8 cellular contexts compared by ENCODE assay signal in the genomic region with DNA sequence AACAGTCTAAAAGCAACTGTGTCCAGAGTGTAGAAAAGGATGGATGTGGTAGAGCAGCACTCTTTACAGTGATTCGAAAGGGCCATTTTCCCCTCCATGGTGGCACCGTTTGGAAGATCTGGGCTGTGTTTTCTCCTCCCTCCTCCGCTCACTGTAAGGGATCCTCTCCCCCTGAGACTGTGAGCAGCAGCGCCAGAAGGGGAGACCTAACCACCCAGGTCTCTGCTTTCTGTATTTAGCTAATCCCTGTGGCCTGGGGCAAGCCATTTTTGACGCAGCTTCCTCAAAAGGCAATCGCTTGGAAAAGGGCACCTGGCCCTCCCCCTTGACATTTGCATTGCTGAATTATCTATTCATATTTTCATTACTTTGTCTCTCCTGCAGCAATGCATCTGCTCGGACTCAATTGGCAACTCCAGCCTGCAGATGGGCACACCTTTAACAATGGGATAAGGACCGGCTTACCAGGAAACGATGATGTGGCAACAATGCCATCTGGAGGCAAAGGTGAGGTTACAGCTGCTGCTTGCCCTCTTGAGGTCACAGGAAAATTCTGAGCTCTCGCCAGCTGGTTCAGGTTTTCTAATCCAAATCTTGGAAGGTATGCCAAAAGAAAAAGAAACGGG.
DNase-seq lines count a peak whose midpoint lies in the region; ATAC-seq, FAIRE-seq and TF ChIP-seq lines count a peak whose summit lies in the region.

No MANE protein-coding gene starts in this region.

- no peaks in the 10 kb centered on the region for H3K9me2 ChIP-seq in HCT116 (ENCODE audit: insufficient read depth)

- in situ Hi-C loops in GM12878 (cut with MboI) = no loop called here

- intact Hi-C loops in HCT116 (cut with micrococcal nuclease) (loop anchor here (1.0 to 2.0 kb wide), 3 partner anchors 172 to 464 kb away; no protein-coding TSS in a partner anchor), GM12878 (cut with micrococcal nuclease; ENCODE audit: unreplicated experiment) (loop anchor here (1.0 kb wide), 1 partner anchor 324 kb away; no protein-coding TSS in a partner anchor)

- H3K9ac ChIP-seq in HCT116 (ENCODE audit: low read length) (no peak overlapping the region), GM12878 (ENCODE audit: control insufficient read depth, insufficient read depth, low read length) (no peak overlapping the region)

- no peak for FAIRE-seq in GM12878 (lab: Jason Lieb, UNC)

- POLR2A ChIA-PET in HCT116 (lab: Charles Lee) (no interaction called here), GM12878 (lab: Charles Lee) (no interaction called here)

- BruUV-seq in HCT116 (replicated peaks; lab: Mats Ljungman, UMichigan) (no TSS peak), GM12878 (replicated peaks; lab: Mats Ljungman, UMichigan) (no TSS peak)

- TF ChIP-seq EP300 in GM12878 (IDR thresholded peaks at IDR 0.05; ENCODE audit: borderline replicate concordance in 1 of 2, control insufficient read depth in 1 of 2, low read depth in 2 of 2, low read length in 2 of 2) = no peak

- SMC1A ChIA-PET in GM12878 (lab: Charles Lee; ENCODE audit: uncharacterized antibody, unreplicated experiment) = interaction anchor here (0.7 to 1.8 kb wide), 11 partner anchors 8 to 352 kb away, joined by 3 to 5 read pairs (median 3); no protein-coding TSS in a partner anchor

- H2AFZ ChIP-seq in HCT116 (ENCODE audit: low read depth, low read length, poor library complexity, severe bottlenecking) (no peak overlapping the region), GM12878 (ENCODE audit: control insufficient read depth, low read depth, low read length) (no peak overlapping the region)

- no peaks in the 10 kb centered on the region for H4K20me1 ChIP-seq in HCT116 (ENCODE audit: insufficient read depth)
- no peaks in the 10 kb centered on the region for H4K20me1 ChIP-seq in GM12878 (ENCODE audit: control insufficient read depth, insufficient read depth)

- peak; percentile 2 for DNase-seq in NK-92 treated with Interleukin-12 subunit alpha and Interleukin-12 subunit beta, amount 100 ng/mL, for 24 hours (lab: John Stamatoyannopoulos, UW)
- DNase-seq in NK-92 (lab: John Stamatoyannopoulos, UW; ENCODE audit: unreplicated experiment) = no peak
- peak; percentile 41 for DNase-seq in HCT116 (ENCODE audit: low read depth, low spot score)
- DNase-seq in NCI-H2107 (lab: John Stamatoyannopoulos, UW) = peak; percentile 11
- peak; percentile 3 for DNase-seq in GM12878 (ENCODE audit: low read depth, low spot score)
- DNase-seq in kidney epithelial cell (ENCODE audit: low read depth) = peak; percentile 42
- DNase-seq in central memory CD4-positive, alpha-beta T cell = no peak

- H3K4me1 ChIP-seq in HCT116 (ENCODE audit: control insufficient read depth in 1 of 2, insufficient read depth in 2 of 2, low read length in 2 of 2) = no peaks in the 10 kb centered on the region
- no peaks in the 10 kb centered on the region for H3K4me1 ChIP-seq in GM12878 (ENCODE audit: control insufficient read depth, insufficient read depth, low read length)

- RAD21 ChIA-PET in HCT116 (lab: Charles Lee; ENCODE audit: low non-redundant PET in 1 of 2, low total read pairs in 2 of 2, uncharacterized antibody in 2 of 2, unreplicated experiment in 2 of 2) = no interaction called here
- RAD21 ChIA-PET in GM12878 (lab: Charles Lee; ENCODE audit: unreplicated experiment) = interaction anchor here (0.6 to 1.6 kb wide), 6 partner anchors 9 to 738 kb away, joined by 3 to 7 read pairs (median 4); no protein-coding TSS in a partner anchor

- peak; percentile 48 to 69 (median 55); a peak in 4 of 6 replicates for TF ChIP-seq CTCF in HCT116 (IDR thresholded peaks at IDR 0.05 in 2 of 3, conservative IDR thresholded peaks at IDR 0.05 in 1 of 3; ENCODE audit: borderline replicate concordance in 1 of 3, insufficient read depth in 1 of 3, low read depth in 2 of 3, low read length in 2 of 3)
- peak; percentile 47 to 58 (median 47); a peak in 5 of 6 replicates for TF ChIP-seq CTCF in GM12878 (IDR thresholded peaks at IDR 0.05 in 2 of 3, conservative IDR thresholded peaks at IDR 0.05 in 1 of 3; ENCODE audit: control insufficient read depth in 2 of 3, extremely low read depth in 1 of 3, insufficient read depth in 1 of 3, low read depth in 3 of 3, low read length in 3 of 3)
- peak; percentile 68 for TF ChIP-seq CTCF in kidney epithelial cell (IDR thresholded peaks at IDR 0.05; ENCODE audit: insufficient read depth, low read length, poor library complexity, severe bottlenecking)

- TF ChIP-seq RAD21 in HCT116 (IDR thresholded peaks at IDR 0.05; ENCODE audit: low read depth) (peak; percentile 73), GM12878 (IDR thresholded peaks at IDR 0.05; ENCODE audit: insufficient read depth, low read depth, low read length) (peak; percentile 57)

- H3K4me3 ChIP-seq in HCT116 (replicated peaks in 1 of 2; ENCODE audit: low read depth in 1 of 2, low read length in 2 of 2) (no peak overlapping the region), GM12878 (no peak overlapping the region), kidney epithelial cell (ENCODE audit: low read depth, low read length) (no peak overlapping the region)

- H3K9me3 ChIP-seq in HCT116 (ENCODE audit: control insufficient read depth in 1 of 2, insufficient read depth in 1 of 2, low read depth in 1 of 2, low read length in 2 of 2) (no peaks in the 10 kb centered on the region), GM12878 (replicated peaks; ENCODE audit: control insufficient read depth, insufficient read depth, low read length) (no peaks in the 10 kb centered on the region)

- CTCF ChIA-PET in HCT116 (lab: Charles Lee) = interaction anchor here (1.3 to 1.7 kb wide), 4 partner anchors 10 to 325 kb away, joined by 3 to 7 read pairs (median 6); no protein-coding TSS in a partner anchor
- CTCF ChIA-PET in GM12878 (lab: Yijun Ruan, JAX) = interaction anchor here (0.7 to 1.4 kb wide), 15 partner anchors 10 to 787 kb away, joined by 3 to 9 read pairs (median 3); no protein-coding TSS in a partner anchor

- 18% methylated on average over 11 of the region's 11 CpGs for WGBS in GM12878 (ENCODE audit: insufficient coverage, insufficient replicate concordance, low lambda C conversion rate, missing lambda C conversion rate)

- H3K79me2 ChIP-seq in HCT116 (ENCODE audit: insufficient read depth, low read length) = no peaks in the 10 kb centered on the region
- H3K79me2 ChIP-seq in GM12878 (ENCODE audit: control insufficient read depth, insufficient read depth, low read length) = no peaks in the 10 kb centered on the region

- peak; percentile 93 for ATAC-seq in HCT116
- peak; percentile 76 for ATAC-seq in GM12878
- no peak for ATAC-seq in HG03095 (IDR thresholded peaks at IDR 0.05; ENCODE audit: unreplicated experiment)

- TF ChIP-seq POLR2A in HCT116 (IDR thresholded peaks at IDR 0.05; ENCODE audit: borderline replicate concordance, extremely low read depth, insufficient read depth, insufficient read length) = no peak
- TF ChIP-seq POLR2A in GM12878 (IDR thresholded peaks at IDR 0.05; ENCODE audit: low read depth, low read length) = no peak

- H3K27me3 ChIP-seq in HCT116 (ENCODE audit: insufficient read depth, low read length) (peaks cover 16% of the 10 kb centered on the region; the same call in 1 of the 2 replicates), GM12878 (replicated peaks in 1 of 2; ENCODE audit: control insufficient read depth in 2 of 2, insufficient read depth in 2 of 2, low read length in 1 of 2) (no peaks in the 10 kb centered on the region; a peak in 1 of 4 replicates), kidney epithelial cell (ENCODE audit: control insufficient read depth, insufficient read depth, low read length) (no peaks in the 10 kb centered on the region)

- H3K36me3 ChIP-seq in HCT116 (ENCODE audit: control insufficient read depth in 1 of 2, insufficient read depth in 2 of 2, low read length in 2 of 2) (no peaks in the 10 kb centered on the region), GM12878 (ENCODE audit: control insufficient read depth in 2 of 2, insufficient read depth in 2 of 2, low read length in 1 of 2) (no peaks in the 10 kb centered on the region), kidney epithelial cell (ENCODE audit: control insufficient read depth, insufficient read depth, low read length) (no peaks in the 10 kb centered on the region)

- H3K27ac ChIP-seq in HCT116 (ENCODE audit: low read depth, low read length) (no peak overlapping the region), GM12878 (ENCODE audit: control insufficient read depth, insufficient read depth) (no peak overlapping the region)

- H3K4me2 ChIP-seq in HCT116 (ENCODE audit: low read length) (no peak overlapping the region), GM12878 (ENCODE audit: control insufficient read depth, insufficient read depth) (no peak overlapping the region)

TF ChIP-seq in HCT116, 20 proteins besides CTCF, POLR2A, EP300 and RAD21:
- no peak for TF ChIP-seq POLR2AphosphoS5 (IDR thresholded peaks at IDR 0.05; ENCODE audit: low read depth, low read length)
- no peak for TF ChIP-seq EGR1 (IDR thresholded peaks at IDR 0.05; ENCODE audit: low read depth)

TF ChIP-seq in GM12878, 131 proteins besides CTCF, POLR2A, EP300 and RAD21:
- TF ChIP-seq NR2F1 (conservative IDR thresholded peaks at IDR 0.05) = 0 out of 2 replicates have a peak, but pooled peaks have one; percentile 29
- TF ChIP-seq SMC3 (IDR thresholded peaks at IDR 0.05; ENCODE audit: borderline replicate concordance, low read length) = peak; percentile 47; the same call in 1 of the 2 replicates
- no peak for TF ChIP-seq TCF3 (IDR thresholded peaks at IDR 0.05; ENCODE audit: borderline replicate concordance, insufficient read depth, low read depth, low read length)
- no peak for TF ChIP-seq FOS (IDR thresholded peaks at IDR 0.05; ENCODE audit: borderline replicate concordance, extremely low read depth, insufficient read length)
- TF ChIP-seq, protein P1, sequence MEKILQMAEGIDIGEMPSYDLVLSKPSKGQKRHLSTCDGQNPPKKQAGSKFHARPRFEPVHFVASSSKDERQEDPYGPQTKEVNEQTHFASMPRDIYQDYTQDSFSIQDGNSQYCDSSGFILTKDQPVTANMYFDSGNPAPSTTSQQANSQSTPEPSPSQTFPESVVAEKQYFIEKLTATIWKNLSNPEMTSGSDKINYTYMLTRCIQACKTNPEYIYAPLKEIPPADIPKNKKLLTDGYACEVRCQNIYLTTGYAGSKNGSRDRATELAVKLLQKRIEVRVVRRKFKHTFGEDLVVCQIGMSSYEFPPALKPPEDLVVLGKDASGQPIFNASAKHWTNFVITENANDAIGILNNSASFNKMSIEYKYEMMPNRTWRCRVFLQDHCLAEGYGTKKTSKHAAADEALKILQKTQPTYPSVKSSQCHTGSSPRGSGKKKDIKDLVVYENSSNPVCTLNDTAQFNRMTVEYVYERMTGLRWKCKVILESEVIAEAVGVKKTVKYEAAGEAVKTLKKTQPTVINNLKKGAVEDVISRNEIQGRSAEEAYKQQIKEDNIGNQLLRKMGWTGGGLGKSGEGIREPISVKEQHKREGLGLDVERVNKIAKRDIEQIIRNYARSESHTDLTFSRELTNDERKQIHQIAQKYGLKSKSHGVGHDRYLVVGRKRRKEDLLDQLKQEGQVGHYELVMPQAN (conservative IDR thresholded peaks at IDR 0.05) = no peak

Comparison
In these comparisons a context has a peak if more than half of its experiments do, and no peak if none do; other contexts are left out.
1. DNase-seq: peak in NK-92 treated with Interleukin-12 subunit alpha and Interleukin-12 subunit beta, amount 100 ng/mL, for 24 hours (single experiment), HCT116 (single experiment), NCI-H2107 (single experiment), GM12878 (single experiment) and kidney epithelial cell (single experiment); none in NK-92 (single experiment) and central memory CD4-positive, alpha-beta T cell (single experiment).
2. Peak in every context shown above with its lines, with median percentiles within 50 percentile points of each other: CTCF ChIP-seq.